8 cellular contexts compared by ENCODE assay signal in genomic region chr5:136016945-136017530, GRCh38. TPM values are rescaled to one million over a fixed set of nuclear protein-coding genes. Genes with fewer than 3 reads are reported as not detected.
DNase-seq lines count a peak whose midpoint lies in the region; ATAC-seq and TF ChIP-seq lines count a peak whose summit lies in the region.

No MANE protein-coding gene starts in this region.

- H2BK120ac ChIP-seq in trophoblast cell (ENCODE audit: insufficient read depth, low read length, poor library complexity) = peak overlapping the region; percentile 99

- WGBS in trophoblast cell (ENCODE audit: extremely low coverage, insufficient coverage, insufficient read length) = no CpG with 5 or more reads among the region's 2 CpGs

- H3K36me3 ChIP-seq in trophoblast cell (ENCODE audit: control insufficient read depth in 1 of 2, insufficient read depth in 2 of 2, low read length in 2 of 2) (no peaks in the 10 kb centered on the region), left lung (no peaks in the 10 kb centered on the region), upper lobe of right lung (no peaks in the 10 kb centered on the region)

- no peak overlapping the region for H3K4me3 ChIP-seq in trophoblast cell (ENCODE audit: low read depth, low read length)
- H3K4me3 ChIP-seq in left lung = no peak overlapping the region
- H3K4me3 ChIP-seq in upper lobe of right lung = no peak overlapping the region

- H3K14ac ChIP-seq in trophoblast cell (ENCODE audit: low read length) = peak overlapping the region; percentile 86

- peak overlapping the region; percentile 98 for H3K27ac ChIP-seq in trophoblast cell (ENCODE audit: low read depth, low read length)
- no peak overlapping the region for H3K27ac ChIP-seq in left lung
- no peak overlapping the region for H3K27ac ChIP-seq in upper lobe of right lung

- no peak overlapping the region for H3K23ac ChIP-seq in trophoblast cell (ENCODE audit: low read length)

- H3K4me1 ChIP-seq in trophoblast cell (ENCODE audit: control insufficient read depth in 1 of 2, insufficient read depth in 2 of 2, low read length in 2 of 2) = peaks cover 16 to 34% of the 10 kb centered on the region in 2 experiments
- peaks cover 32 to 85% of the 10 kb centered on the region in 2 donors for H3K4me1 ChIP-seq in left lung
- peaks cover 51% of the 10 kb centered on the region for H3K4me1 ChIP-seq in upper lobe of right lung

- H3K27me3 ChIP-seq in trophoblast cell (ENCODE audit: insufficient read depth, low read length) = no peaks in the 10 kb centered on the region
- no peaks in the 10 kb centered on the region for H3K27me3 ChIP-seq in left lung
- H3K27me3 ChIP-seq in upper lobe of right lung = no peaks in the 10 kb centered on the region

- H4K8ac ChIP-seq in trophoblast cell (ENCODE audit: low read depth, low read length) = peak overlapping the region; percentile 17

- peak overlapping the region; percentile 72 for H3K4ac ChIP-seq in trophoblast cell (ENCODE audit: low read depth, low read length)

- TF ChIP-seq CTCF in left lung (IDR thresholded peaks at IDR 0.05) (no peak), upper lobe of right lung (IDR thresholded peaks at IDR 0.05) (no peak)

- intact Hi-C loops in left lung (cut with DNase I) = no loop called here
- intact Hi-C loops in upper lobe of right lung (cut with DNase I) = no loop called here

- peaks cover 60% of the 10 kb centered on the region for H3K79me1 ChIP-seq in trophoblast cell (ENCODE audit: low read length)

- H2BK12ac ChIP-seq in trophoblast cell (ENCODE audit: low read length) = peak overlapping the region; percentile 83

- H3K9ac ChIP-seq in trophoblast cell (ENCODE audit: low read length) = no peak overlapping the region

- DNase-seq in EH (ENCODE audit: low read depth) (peak; percentile 93), NCI-H2196 (lab: John Stamatoyannopoulos, UW; ENCODE audit: unreplicated experiment) (peak; percentile 31), cerebellar cortex (ENCODE audit: low spot score) (peak; percentile 32), trophoblast cell (no peak), left lung (no peak), upper lobe of right lung (no peak)

- H2AFZ ChIP-seq in trophoblast cell (ENCODE audit: insufficient read depth, low read length, poor library complexity) = no peak overlapping the region

- peak overlapping the region; percentile 89 for H2BK5ac ChIP-seq in trophoblast cell (ENCODE audit: low read depth, low read length, poor library complexity)

- peak overlapping the region; percentile 11 for H2AK5ac ChIP-seq in trophoblast cell (ENCODE audit: low read length)

- peak overlapping the region; percentile 96 for H4K91ac ChIP-seq in trophoblast cell (ENCODE audit: low read depth, low read length)

- peak overlapping the region; percentile 39 for H3K18ac ChIP-seq in trophoblast cell (ENCODE audit: low read length)

- H3K4me2 ChIP-seq in trophoblast cell (ENCODE audit: low read length) = no peak overlapping the region

- no peaks in the 10 kb centered on the region for H3K9me3 ChIP-seq in trophoblast cell (ENCODE audit: insufficient read depth, low read depth, low read length)
- no peaks in the 10 kb centered on the region for H3K9me3 ChIP-seq in left lung
- no peaks in the 10 kb centered on the region for H3K9me3 ChIP-seq in upper lobe of right lung

- peaks cover 7% of the 10 kb centered on the region for H3K79me2 ChIP-seq in trophoblast cell (ENCODE audit: control insufficient read depth, insufficient read depth, low read length, poor library complexity)

- ATAC-seq in left lung = no peak
- no peak for ATAC-seq in HG02798 (IDR thresholded peaks at IDR 0.05; ENCODE audit: poor library complexity, unreplicated experiment)
- no peak for ATAC-seq in upper lobe of right lung
- no peak for ATAC-seq in HG03097 (IDR thresholded peaks at IDR 0.05; ENCODE audit: low FRiP score, unreplicated experiment)

- H4K12ac ChIP-seq in trophoblast cell (ENCODE audit: low read depth, low read length) = no peak overlapping the region

RNA-seq across cellular contexts. Expression of gene TGFBI, which starts 11.8 kb away (rescaled TPM):
- 3,939 and 3,953 TPM in 2 replicates for polyA plus RNA-seq in trophoblast cell (2013)
- total RNA-seq in left lung = 100 to 1,000 TPM; 151 to 222 TPM
- total RNA-seq in upper lobe of right lung = 96.7 TPM

Comparison
In these comparisons a context has a peak if more than half of its experiments do, and no peak if none do; other contexts are left out.
1. DNase-seq: peak in EH (single experiment), NCI-H2196 (single experiment) and cerebellar cortex (single experiment); none in trophoblast cell (0 of 2), left lung (0 of 2) and upper lobe of right lung (single experiment).